19 cellular contexts compared by ENCODE assay signal in genomic region chr7:30453859-30454258, GRCh38. TPM values are rescaled to one million over a fixed set of nuclear protein-coding genes. Genes with fewer than 3 reads are reported as not detected.
DNase-seq lines count a peak whose midpoint lies in the region; ATAC-seq, FAIRE-seq and TF ChIP-seq lines count a peak whose summit lies in the region.
"Had no signal": no experiment of that assay in that cellular context is flagged by ENCODE, and none has a peak within 500 bp of the region (broad histone marks: within the 10 kb centered on the region; RNA-seq: fewer than 3 reads in every experiment).

No MANE protein-coding gene starts in this region.

- intact Hi-C loops in K562 (cut with micrococcal nuclease), result no loop called here
- intact Hi-C loops in sigmoid colon (cut with DNase I), result no loop called here

- CTCF ChIA-PET in K562 (lab: Yijun Ruan, JAX; ENCODE audit: low intra/inter-chr PET ratio), result no interaction called here

- peak overlapping the region in 2 of 3 experiments; percentile 35 to 84; a peak in 4 of 7 replicates for H3K27ac Mint-ChIP-seq in H9
- H3K27ac Mint-ChIP-seq: activated naive CD8-positive, alpha-beta T cell; stimulated activated memory B cell treated with anti-CD40 and anti-IgM and Interleukin-4, amounts not matched to agents 10 μg/mL and 1 μg/mL and 100 μg/mL, for 72 hours; T-cell had no signal

- no peaks in the 10 kb centered on the region for H3K23me2 ChIP-seq in H9 (ENCODE audit: insufficient read length, low read depth, low read length, poor library complexity, severe bottlenecking)

- no peak for ATAC-seq in K562
- ATAC-seq in GM18873 (IDR thresholded peaks at IDR 0.05; ENCODE audit: low FRiP score, unreplicated experiment), result no peak
- ATAC-seq: HepG2; stimulated activated memory B cell treated with anti-CD40 and anti-IgM and Interleukin-4, amounts not matched to agents 10 μg/mL and 1 μg/mL and 100 μg/mL, for 72 hours; T-cell had no signal

- H3K4me1 ChIP-seq in H9 (ENCODE audit: insufficient read depth, low read length) (no peaks in the 10 kb centered on the region), K562 (replicated peaks in 1 of 2; ENCODE audit: control insufficient read depth in 2 of 2, insufficient read depth in 2 of 2, low read length in 2 of 2) (peaks cover 0 to 4% of the 10 kb centered on the region in 2 experiments; a peak in 1 of 5 replicates), cardiac muscle cell (ENCODE audit: low read depth) (peaks cover 12% of the 10 kb centered on the region), sigmoid colon (peaks cover 0 to 11% (median 6%) of the 10 kb centered on the region in 4 donors)
- H3K4me1 ChIP-seq: colonic mucosa, right lobe of liver had no signal

- no peak overlapping the region for H3K4me3 Mint-ChIP-seq in H9
- H3K4me3 Mint-ChIP-seq: activated naive CD8-positive, alpha-beta T cell; stimulated activated memory B cell treated with anti-CD40 and anti-IgM and Interleukin-4, amounts not matched to agents 10 μg/mL and 1 μg/mL and 100 μg/mL, for 72 hours; T-cell had no signal

- in situ Hi-C loops in K562 (cut with MboI), result no loop called here

- H3K9me3 ChIP-seq in H9 (ENCODE audit: control insufficient read depth, low read depth, low read length), result no peaks in the 10 kb centered on the region
- H3K9me3 ChIP-seq in K562 (replicated peaks; ENCODE audit: control insufficient read depth, insufficient read depth, low read depth, low read length), result no peaks in the 10 kb centered on the region
- H3K9me3 ChIP-seq in cardiac muscle cell (ENCODE audit: low read depth), result no peaks in the 10 kb centered on the region
- H3K9me3 ChIP-seq in sigmoid colon, result no peaks in the 10 kb centered on the region
- H3K9me3 ChIP-seq: colonic mucosa, right lobe of liver, thyroid gland had no signal

- no peak overlapping the region for H4K91ac ChIP-seq in H9 (ENCODE audit: insufficient read length, low read depth, low read length)

- no peaks in the 10 kb centered on the region for H3K27me3 ChIP-seq in H9 (ENCODE audit: insufficient read depth, low read length)
- no peaks in the 10 kb centered on the region for H3K27me3 ChIP-seq in K562 (ENCODE audit: control insufficient read depth in 2 of 2, insufficient read depth in 2 of 2, low read length in 2 of 2)
- no peaks in the 10 kb centered on the region for H3K27me3 ChIP-seq in cardiac muscle cell
- no peaks in the 10 kb centered on the region for H3K27me3 ChIP-seq in sigmoid colon
- H3K27me3 ChIP-seq: colonic mucosa, right lobe of liver, thyroid gland had no signal

- H3K79me2 ChIP-seq in H9 (ENCODE audit: insufficient read depth, low read length) (no peaks in the 10 kb centered on the region), K562 (ENCODE audit: control insufficient read depth, insufficient read depth, low read length) (no peaks in the 10 kb centered on the region)

- H2BK5ac ChIP-seq in H9 (ENCODE audit: insufficient read length, low read length), result no peak overlapping the region

- H3K9ac ChIP-seq in H9 (ENCODE audit: extremely low read depth, insufficient read length, low read length), result no peak overlapping the region
- H3K9ac ChIP-seq in K562 (ENCODE audit: insufficient read depth in 1 of 2, low read depth in 2 of 2, low read length in 2 of 2), result no peak overlapping the region

- H3T11ph ChIP-seq in H9 (ENCODE audit: low read length), result no peak overlapping the region

- H3K27ac ChIP-seq in H9 (ENCODE audit: insufficient read length, low read depth, low read length) (no peak overlapping the region), K562 (ENCODE audit: extremely low read depth, low read depth, low read length) (no peak overlapping the region), cardiac muscle cell (peak overlapping the region; percentile 57), sigmoid colon (no peak overlapping the region)
- H3K27ac ChIP-seq: colonic mucosa, right lobe of liver, thyroid gland had no signal

- no peak for TF ChIP-seq CTCF in H9 (conservative IDR thresholded peaks at IDR 0.05)
- no peak for TF ChIP-seq CTCF in K562 (IDR thresholded peaks at IDR 0.05 in 2 of 3, conservative IDR thresholded peaks at IDR 0.05 in 1 of 3; ENCODE audit: insufficient read depth in 2 of 3, low read depth in 1 of 3, low read length in 3 of 3)
- no peak for TF ChIP-seq CTCF in cardiac muscle cell (IDR thresholded peaks at IDR 0.05; ENCODE audit: low read depth, low read length)
- no peak for TF ChIP-seq CTCF in sigmoid colon (IDR thresholded peaks at IDR 0.05)

- no peak overlapping the region for H3K4me2 ChIP-seq in H9 (ENCODE audit: insufficient read depth, insufficient read length, low read length)
- H3K4me2 ChIP-seq in K562 (ENCODE audit: insufficient read depth, low read length), result no peak overlapping the region

- TF ChIP-seq EP300 in K562 (IDR thresholded peaks at IDR 0.05; ENCODE audit: low read length), result no peak
- no peak for TF ChIP-seq EP300 in sigmoid colon (IDR thresholded peaks at IDR 0.05)

- H3K27me3 Mint-ChIP-seq in H9 (ENCODE audit: low read depth), result no peaks in the 10 kb centered on the region
- H3K27me3 Mint-ChIP-seq: activated naive CD8-positive, alpha-beta T cell; stimulated activated memory B cell treated with anti-CD40 and anti-IgM and Interleukin-4, amounts not matched to agents 10 μg/mL and 1 μg/mL and 100 μg/mL, for 72 hours; T-cell had no signal

- no peak overlapping the region for H4K8ac ChIP-seq in H9 (replicated peaks; ENCODE audit: insufficient read length, low read depth, low read length)

- H3K36me3 Mint-ChIP-seq in H9 (ENCODE audit: insufficient read depth in 1 of 3, low read depth in 3 of 3), result peaks cover 3 to 9% (median 4%) of the 10 kb centered on the region in 3 experiments; a peak in 5 of 7 replicates
- H3K36me3 Mint-ChIP-seq: activated naive CD8-positive, alpha-beta T cell had no signal

- DNase-seq in H9 (no peak), K562 (ENCODE audit: extremely low read depth in 1 of 4, low spot score in 3 of 4) (no peak), cardiac muscle cell (ENCODE audit: low read depth in 1 of 2, low spot score in 1 of 2) (peak in 1 of 2 donors; percentile 69), sigmoid colon (peak; percentile 45), superior temporal gyrus (ENCODE audit: extremely low spot score) (no peak), COR-L47 (lab: John Stamatoyannopoulos, UW) (no peak)
- DNase-seq: colonic mucosa, mammary epithelial cell, NCI-H1417, NCI-H2107, right lobe of liver, T-cell had no signal

- no peak for TF ChIP-seq RAD21 in K562 (CRISPR knock-in tag; conservative IDR thresholded peaks at IDR 0.05 in 1 of 2, IDR thresholded peaks at IDR 0.05 in 1 of 2)

- POLR2A ChIA-PET in K562 (lab: Yijun Ruan, JAX), result interaction anchor here (1.2 to 1.8 kb wide), 2 partner anchors 8 to 15 kb away, joined by 3 to 4 read pairs; no protein-coding TSS in a partner anchor

- TF ChIP-seq POLR2A in K562 (conservative IDR thresholded peaks at IDR 0.05) (no peak), sigmoid colon (IDR thresholded peaks at IDR 0.05) (no peak)

- FAIRE-seq in K562 (lab: Jason Lieb, UNC), result peak; percentile 42
- FAIRE-seq: HepG2, keratinocyte, TTC549 had no signal

- H2AK5ac ChIP-seq in H9 (ENCODE audit: insufficient read length, low read length), result no peak overlapping the region

- H2AFZ ChIP-seq in H9 (ENCODE audit: low read length), result no peak overlapping the region
- no peak overlapping the region for H2AFZ ChIP-seq in K562 (ENCODE audit: low read depth, low read length)

- no CpG with 5 or more reads among the region's 3 CpGs for WGBS in H9 (ENCODE audit: extremely low coverage, insufficient read length, low lambda C conversion rate)
- 55% methylated on average over 3 of the region's 3 CpGs for WGBS in K562 (ENCODE audit: insufficient coverage, low coverage, missing lambda C conversion rate)
- 68 to 86% methylated on average over 3 of the region's 3 CpGs for WGBS in sigmoid colon, 2 donors

- H3K23ac ChIP-seq in H9 (ENCODE audit: insufficient read length, low read depth, low read length), result no peak overlapping the region

- no peaks in the 10 kb centered on the region; a peak in 1 of 5 replicates for H3K9me3 Mint-ChIP-seq in H9
- H3K9me3 Mint-ChIP-seq: stimulated activated memory B cell treated with anti-CD40 and anti-IgM and Interleukin-4, amounts not matched to agents 10 μg/mL and 1 μg/mL and 100 μg/mL, for 72 hours; T-cell had no signal

- H3K14ac ChIP-seq in H9 (ENCODE audit: insufficient read depth, low read length), result no peak overlapping the region

- no peaks in the 10 kb centered on the region for H4K20me1 ChIP-seq in H9 (ENCODE audit: control insufficient read depth, insufficient read depth, insufficient read length)
- H4K20me1 ChIP-seq in K562 (replicated peaks; ENCODE audit: control insufficient read depth, insufficient read depth, low read length), result no peaks in the 10 kb centered on the region

- no peak overlapping the region for H3K4ac ChIP-seq in H9 (ENCODE audit: low read depth, low read length)

- 0 out of 3 replicates have a peak, but pooled peaks cover 3% of the 10 kb centered on the region for H3K36me3 ChIP-seq in K562 (ENCODE audit: control insufficient read depth, insufficient read depth, low read length)
- H3K36me3 ChIP-seq in cardiac muscle cell, result peaks cover 12% of the 10 kb centered on the region
- peaks cover 0 to 69% (median 23%) of the 10 kb centered on the region in 4 donors for H3K36me3 ChIP-seq in sigmoid colon
- H3K36me3 ChIP-seq: colonic mucosa, right lobe of liver had no signal

- no peak overlapping the region for H3K56ac ChIP-seq in H9 (ENCODE audit: insufficient read length, low read depth, low read length)

- H3K4me1 Mint-ChIP-seq in H9, result peaks cover 20 to 33% of the 10 kb centered on the region in 2 experiments
- H3K4me1 Mint-ChIP-seq: stimulated activated memory B cell treated with anti-CD40 and anti-IgM and Interleukin-4, amounts not matched to agents 10 μg/mL and 1 μg/mL and 100 μg/mL, for 72 hours; T-cell had no signal

- no peak overlapping the region for H2BK20ac ChIP-seq in H9 (ENCODE audit: low read depth, low read length, poor library complexity, severe bottlenecking)

- H2BK120ac ChIP-seq in H9 (ENCODE audit: low read depth, low read length, poor library complexity, severe bottlenecking), result no peak overlapping the region

- no peak overlapping the region for H3K18ac ChIP-seq in H9 (ENCODE audit: insufficient read length, low read depth, low read length)

- no peak overlapping the region for H2BK12ac ChIP-seq in H9 (ENCODE audit: insufficient read length, low read depth, low read length)

- H3K4me3 ChIP-seq in K562, result no peak overlapping the region
- no peak overlapping the region for H3K4me3 ChIP-seq in cardiac muscle cell
- no peak overlapping the region for H3K4me3 ChIP-seq in sigmoid colon
- H3K4me3 ChIP-seq: colonic mucosa, right lobe of liver, thyroid gland had no signal

- no peaks in the 10 kb centered on the region for H3K79me1 ChIP-seq in H9 (ENCODE audit: insufficient read depth, low read depth, low read length, poor library complexity, severe bottlenecking)

- H4K5ac ChIP-seq in H9 (ENCODE audit: insufficient read length, low read depth, low read length), result no peak overlapping the region

- no TSS peak for BruUV-seq in K562 (replicated peaks; lab: Mats Ljungman, UMichigan)

- H3K9me1 ChIP-seq in K562 (ENCODE audit: control insufficient read depth, insufficient read depth, low read length), result no peaks in the 10 kb centered on the region

- H2BK15ac ChIP-seq in H9 (ENCODE audit: low read depth, low read length), result no peak overlapping the region

RNA-seq across cellular contexts. Expression of gene NOD1, which starts 24.7 kb away (rescaled TPM):
- total RNA-seq in H9 (2021), result 4.9 and 5.3 TPM in 2 replicates
- total RNA-seq in K562 (2011; cell fraction: chromatin; rRNA removed; ENCODE audit: low replicate concordance), result 13.2 and 16.4 TPM in 2 replicates
- total RNA-seq in K562 (2011; cell fraction: nucleolus; rRNA removed), result 7.0 and 9.2 TPM in 2 replicates
- total RNA-seq in K562 (2011; cell fraction: nucleoplasm; rRNA removed), result 8.9 and 9.9 TPM in 2 replicates
- 3.7 and 3.9 TPM in 2 replicates for total RNA-seq in K562 (2014; rRNA removed)
- total RNA-seq in K562 (2014; rRNA removed; fragmentation: Illumina TruSeq; extraction: Trizol), result 4.4 and 4.5 TPM in 2 replicates
- 4.7 and 5.3 TPM in 2 replicates for total RNA-seq in K562 (2015; rRNA removed; fragmentation: Illumina TruSeq; extraction: Trizol)
- 6.6 and 7.1 TPM in 2 replicates for total RNA-seq in K562 (2021)
- 4.8 and 5.2 TPM in 2 replicates for polyA plus RNA-seq in K562 (2011; rRNA removed)
- 3.3 and 3.9 TPM in 2 replicates for polyA plus RNA-seq in K562 (2011; cell fraction: cytosol; rRNA removed)
- 8.8 and 11.3 TPM in 2 replicates for polyA plus RNA-seq in K562 (2011; cell fraction: nucleus; rRNA removed)
- polyA plus RNA-seq in K562 (2012), result 3.2 and 5.9 TPM in 2 replicates
- 4.2 and 4.8 TPM in 2 replicates for polyA plus RNA-seq in K562 (2014; fragmentation: Illumina TruSeq; extraction: Trizol)
- 1 to 10 TPM in 1 of 2 experiments, under 1 TPM in 1; 0.34 to 1.1 TPM for polyA plus RNA-seq in K562 (2014; fragmentation: Nextera tagmentation; extraction: Ambion mirVana)
- polyA plus RNA-seq in K562 (2014; rRNA removed), result 5.6 and 5.9 TPM in 2 replicates
- polyA minus RNA-seq in K562 (2011; rRNA and poly(A)+ RNA removed), result 3.7 and 5.2 TPM in 2 replicates
- polyA minus RNA-seq in K562 (2011; cell fraction: cytosol; rRNA and poly(A)+ RNA removed), result 1.8 and 2.4 TPM in 2 replicates
- polyA minus RNA-seq in K562 (2011; cell fraction: nucleus; rRNA and poly(A)+ RNA removed), result 5.4 and 9.2 TPM in 2 replicates
- total RNA-seq in cardiac muscle cell, result 38.6 and 79.6 TPM in 2 replicates
- 20.3 and 42.5 TPM in 2 replicates for polyA plus RNA-seq in cardiac muscle cell
- 10 to 100 TPM in 2 of 4 donors, 1 to 10 TPM in 2; 5.9 to 17.5 (median 9.3) TPM for total RNA-seq in sigmoid colon
- polyA plus RNA-seq in sigmoid colon, result 10 to 100 TPM in 1 of 3 donors, 1 to 10 TPM in 2; 3.0 to 14.1 (median 3.0) TPM

RNA-seq across cellular contexts. Expression of gene GGCT, which starts 50.8 kb away (rescaled TPM):
- total RNA-seq in H9 (2021) (84.9 and 85.0 TPM in 2 replicates), K562 (2014; rRNA removed) (109 and 110 TPM in 2 replicates), K562 (2014; rRNA removed; fragmentation: Illumina TruSeq; extraction: Trizol) (157 and 168 TPM in 2 replicates), K562 (2015; rRNA removed; fragmentation: Illumina TruSeq; extraction: Trizol) (119 and 136 TPM in 2 replicates), K562 (2021) (97.1 and 98.3 TPM in 2 replicates), cardiac muscle cell (41.9 and 49.8 TPM in 2 replicates), sigmoid colon (10 to 100 TPM; 18.8 to 40.9 (median 24.1) TPM)
- 9.2 and 19.4 TPM in 2 replicates for total RNA-seq in K562 (2011; cell fraction: chromatin; rRNA removed; ENCODE audit: low replicate concordance)
- 9.2 and 13.2 TPM in 2 replicates for total RNA-seq in K562 (2011; cell fraction: nucleolus; rRNA removed)
- 15.5 and 27.6 TPM in 2 replicates for total RNA-seq in K562 (2011; cell fraction: nucleoplasm; rRNA removed)
- polyA plus RNA-seq in K562 (2011; rRNA removed) (58.6 and 79.0 TPM in 2 replicates), K562 (2014; fragmentation: Illumina TruSeq; extraction: Trizol) (127 and 133 TPM in 2 replicates), K562 (2014; fragmentation: Nextera tagmentation; extraction: Ambion mirVana) (100 to 1,000 TPM; 285 to 349 TPM), K562 (2014; rRNA removed) (174 and 176 TPM in 2 replicates), cardiac muscle cell (66.2 and 81.2 TPM in 2 replicates), sigmoid colon (10 to 100 TPM; 64.9 to 97.3 (median 87.3) TPM)
- 36.9 and 38.3 TPM in 2 replicates for polyA plus RNA-seq in K562 (2011; cell fraction: cytosol; rRNA removed)
- polyA plus RNA-seq in K562 (2011; cell fraction: nucleus; rRNA removed), result 25.2 and 29.3 TPM in 2 replicates
- 111 and 128 TPM in 2 replicates for polyA plus RNA-seq in K562 (2012)
- polyA minus RNA-seq in K562 (2011; rRNA and poly(A)+ RNA removed), result 15.7 and 17.3 TPM in 2 replicates
- polyA minus RNA-seq in K562 (2011; cell fraction: cytosol; rRNA and poly(A)+ RNA removed), result 9.3 and 13.7 TPM in 2 replicates
- 11.4 and 12.6 TPM in 2 replicates for polyA minus RNA-seq in K562 (2011; cell fraction: nucleus; rRNA and poly(A)+ RNA removed)
